Comparison of ENCODE assay signal across 14 cellular contexts in genomic region chr22:48396785-48397530, GRCh38.
"Had no signal": no experiment of that assay in that cellular context is flagged by ENCODE, and none has a peak within 500 bp of the region (broad histone marks: within the 10 kb centered on the region; RNA-seq: fewer than 3 reads in every experiment).

No MANE protein-coding gene starts in this region.

- H3K27ac ChIP-seq: epithelial cell of prostate, parathyroid adenoma, transverse colon, VCaP had no signal

- H3K27me3 ChIP-seq: transverse colon had no signal

- FAIRE-seq: frontal cortex had no signal

- DNase-seq: activated CD4-positive, alpha-beta memory T cell treated with anti-CD3 and anti-CD28 coated beads for 36 hours; activated CD8-positive, alpha-beta memory T cell treated with anti-CD3 and anti-CD28 coated beads, Interleukin-2, amount 10 ng/mL, durations not matched to agents 7 days and 5 days; activated naive CD4-positive, alpha-beta T cell treated with anti-CD3 and anti-CD28 coated beads, Interleukin-2, amount 50 U/mL, for 16 hours; activated T-cell treated with anti-CD3 and anti-CD28 coated beads, Interleukin-2, amount 50 U/mL, for 1 hour; naive thymus-derived CD4-positive, alpha-beta T cell; stimulated activated CD4-positive, alpha-beta T cell treated with anti-CD3 and anti-CD28 coated beads, Interleukin-15, amount 100 ng/mL, for 24 hours; stimulated activated CD4-positive, alpha-beta T cell treated with anti-CD3 and anti-CD28 coated beads, Interleukin-4, amount 100 ng/mL, for 1 hour; stimulated activated naive CD4-positive, alpha-beta T cell; transverse colon had no signal

- H3K36me3 ChIP-seq: transverse colon had no signal

- ATAC-seq: activated CD8-positive, alpha-beta memory T cell treated with anti-CD3 and anti-CD28 coated beads, Interleukin-2, amount 10 ng/mL, durations not matched to agents 7 days and 5 days; naive thymus-derived CD4-positive, alpha-beta T cell had no signal

- H3K4me3 ChIP-seq: lung, transverse colon had no signal

- H3K9ac ChIP-seq: parathyroid adenoma had no signal

- H3K79me2 ChIP-seq: parathyroid adenoma had no signal

- H2AFZ ChIP-seq: parathyroid adenoma had no signal

- H3K4me1 ChIP-seq: parathyroid adenoma, transverse colon had no signal

- H3K9me3 ChIP-seq: transverse colon had no signal
